ENCODE assay signal across 8 cellular contexts in genomic region chr1:44652445-44653106, GRCh38. TPM values are rescaled to one million over a fixed set of nuclear protein-coding genes. Genes with fewer than 3 reads are reported as not detected.
DNase-seq lines count a peak whose midpoint lies in the region; FAIRE-seq and TF ChIP-seq lines count a peak whose summit lies in the region.

No MANE protein-coding gene starts in this region.

- TF ChIP-seq EP300 in SK-N-SH (IDR thresholded peaks at IDR 0.05; ENCODE audit: borderline replicate concordance in 1 of 2, low read depth in 1 of 2, low read length in 1 of 2) = no peak

- H3K27me3 ChIP-seq in SK-N-SH (ENCODE audit: insufficient read depth) (no peaks in the 10 kb centered on the region), vagina (no peaks in the 10 kb centered on the region)

- H3K79me2 ChIP-seq in SK-N-SH (ENCODE audit: insufficient read depth) = no peaks in the 10 kb centered on the region

- H3K9me3 ChIP-seq in SK-N-SH = no peaks in the 10 kb centered on the region
- H3K9me3 ChIP-seq in vagina = no peaks in the 10 kb centered on the region

- H2AFZ ChIP-seq in SK-N-SH (ENCODE audit: low read depth) = no peak overlapping the region

- H3K4me2 ChIP-seq in SK-N-SH = no peak overlapping the region

- H3K27me3 Mint-ChIP-seq in activated naive CD4-positive, alpha-beta T cell treated with anti-CD3 and anti-CD28 coated beads, Interleukin-2, amount 10 ng/mL, durations not matched to agents 7 days and 5 days = no peaks in the 10 kb centered on the region
- peaks cover 7% of the 10 kb centered on the region for H3K27me3 Mint-ChIP-seq in glutamatergic neuron (ENCODE audit: unreplicated experiment)

- peak overlapping the region in 1 of 2 experiments; percentile 35; a peak in 1 of 4 replicates for H3K4me3 ChIP-seq in SK-N-SH (ENCODE audit: low read depth in 2 of 2, low read length in 1 of 2)
- H3K4me3 ChIP-seq in vagina = no peak overlapping the region

- intact Hi-C loops in posterior vena cava (cut with DNase I) = loop anchor here in 1 of 2 donors (5.0 kb wide), 1 partner anchor 270 kb away; no protein-coding TSS in a partner anchor
- intact Hi-C loops in vagina (cut with DNase I) = loop anchor here (5.0 kb wide), 1 partner anchor 40 kb away; no protein-coding TSS in a partner anchor

- peak; percentile 98 for TF ChIP-seq RAD21 in SK-N-SH (IDR thresholded peaks at IDR 0.05; ENCODE audit: low read length)

- peak; percentile 89 for FAIRE-seq in GM19239 (lab: Jason Lieb, UNC)

- POLR2A ChIA-PET in SK-N-SH (lab: Yijun Ruan, JAX) = interaction anchor here (0.6 to 6.0 kb wide), 6 partner anchors 10 to 435 kb away, joined by 3 to 50 read pairs (median 5); partner anchors contain the start of gene RNU5D-1

- H3K36me3 Mint-ChIP-seq in activated naive CD4-positive, alpha-beta T cell treated with anti-CD3 and anti-CD28 coated beads, Interleukin-2, amount 10 ng/mL, durations not matched to agents 7 days and 5 days = peaks cover 17% of the 10 kb centered on the region
- H3K36me3 Mint-ChIP-seq in glutamatergic neuron (ENCODE audit: unreplicated experiment) = peaks cover 6% of the 10 kb centered on the region

- H3K9me3 Mint-ChIP-seq in activated naive CD4-positive, alpha-beta T cell treated with anti-CD3 and anti-CD28 coated beads, Interleukin-2, amount 10 ng/mL, durations not matched to agents 7 days and 5 days = no peaks in the 10 kb centered on the region
- peaks cover 9% of the 10 kb centered on the region for H3K9me3 Mint-ChIP-seq in glutamatergic neuron (ENCODE audit: unreplicated experiment)

- H3K4me3 Mint-ChIP-seq in activated naive CD4-positive, alpha-beta T cell treated with anti-CD3 and anti-CD28 coated beads, Interleukin-2, amount 10 ng/mL, durations not matched to agents 7 days and 5 days = no peak overlapping the region
- no peak overlapping the region for H3K4me3 Mint-ChIP-seq in glutamatergic neuron (ENCODE audit: unreplicated experiment)

- H3K9ac ChIP-seq in SK-N-SH = no peak overlapping the region

- TF ChIP-seq CTCF in SK-N-SH (IDR thresholded peaks at IDR 0.05) (peak; percentile 93), glutamatergic neuron (IDR thresholded peaks at IDR 0.05; ENCODE audit: partially characterized antibody, unreplicated experiment) (peak; percentile 92), vagina (IDR thresholded peaks at IDR 0.05) (peak; percentile 89 to 94 (median 91))

- peaks cover 4% of the 10 kb centered on the region for H3F3A ChIP-seq in SK-N-SH (replicated peaks; ENCODE audit: insufficient read depth)

- H3K27ac ChIP-seq in SK-N-SH (ENCODE audit: low read depth in 2 of 2, low read length in 1 of 2) = no peak overlapping the region
- H3K27ac ChIP-seq in vagina = no peak overlapping the region

- WGBS in SK-N-SH (ENCODE audit: low lambda C conversion rate) = 34% methylated on average over 6 of the region's 7 CpGs

- peak overlapping the region; percentile 28 for H3K27ac Mint-ChIP-seq in activated naive CD4-positive, alpha-beta T cell treated with anti-CD3 and anti-CD28 coated beads, Interleukin-2, amount 10 ng/mL, durations not matched to agents 7 days and 5 days
- H3K27ac Mint-ChIP-seq in glutamatergic neuron (ENCODE audit: unreplicated experiment) = no peak overlapping the region

- DNase-seq in AML-193 (lab: John Stamatoyannopoulos, UW) = peak; percentile 11 to 40
- peak; percentile 89 for DNase-seq in GM19239 (ENCODE audit: insufficient read length, low spot score)
- peak; percentile 67 for DNase-seq in M059J (ENCODE audit: low read depth)
- peak; percentile 88 for DNase-seq in SK-N-SH
- peak; percentile 81 for DNase-seq in activated naive CD4-positive, alpha-beta T cell treated with anti-CD3 and anti-CD28 coated beads, Interleukin-2, amount 10 ng/mL, durations not matched to agents 7 days and 5 days
- peak; percentile 92 for DNase-seq in glutamatergic neuron
- peak; percentile 93 for DNase-seq in posterior vena cava (ENCODE audit: low spot score)
- no peak for DNase-seq in vagina (ENCODE audit: extremely low spot score in 2 of 2)

- H3K36me3 ChIP-seq in SK-N-SH (replicated peaks in 1 of 2; ENCODE audit: control insufficient read depth in 1 of 2, insufficient read depth in 2 of 2, low read length in 1 of 2) (peaks cover 0 to 34% of the 10 kb centered on the region in 2 experiments), vagina (peaks cover 0 to 28% of the 10 kb centered on the region in 2 donors)

- CTCF ChIA-PET in SK-N-SH (lab: Yijun Ruan, JAX) = interaction anchor here (0.6 to 7.5 kb wide), 62 partner anchors 10 to 875 kb away, joined by 3 to 163 read pairs (median 4); partner anchors contain the start of genes ARMH1 and TMEM53
- CTCF ChIA-PET in activated naive CD4-positive, alpha-beta T cell treated with anti-CD3 and anti-CD28 coated beads, Interleukin-2, amount 10 ng/mL, durations not matched to agents 7 days and 5 days (lab: Charles Lee) = interaction anchor here (0.6 to 2.8 kb wide), 38 partner anchors 10 to 965 kb away, joined by 3 to 62 read pairs (median 4); partner anchors contain the start of genes ARMH1 and TMEM53

- peaks cover 0 to 31% of the 10 kb centered on the region in 2 experiments; a peak in 1 of 4 replicates for H3K4me1 ChIP-seq in SK-N-SH (ENCODE audit: control insufficient read depth in 1 of 2, insufficient read depth in 2 of 2, low read depth in 1 of 2, low read length in 1 of 2)
- H3K4me1 ChIP-seq in vagina = no peaks in the 10 kb centered on the region

- no peaks in the 10 kb centered on the region for H3K9me2 ChIP-seq in SK-N-SH

- no peak for TF ChIP-seq POLR2A in vagina (IDR thresholded peaks at IDR 0.05)

- no peaks in the 10 kb centered on the region for H3K4me1 Mint-ChIP-seq in activated naive CD4-positive, alpha-beta T cell treated with anti-CD3 and anti-CD28 coated beads, Interleukin-2, amount 10 ng/mL, durations not matched to agents 7 days and 5 days
- H3K4me1 Mint-ChIP-seq in glutamatergic neuron (ENCODE audit: low read depth, unreplicated experiment) = peaks cover 16% of the 10 kb centered on the region

- H4K20me1 ChIP-seq in SK-N-SH (ENCODE audit: insufficient read depth) = no peaks in the 10 kb centered on the region

TF ChIP-seq in SK-N-SH, 30 proteins besides CTCF, POLR2A, EP300 and RAD21:
- no peak for TF ChIP-seq USF2 (IDR thresholded peaks at IDR 0.05; ENCODE audit: borderline replicate concordance, low read depth, low read length)
- TF ChIP-seq SMC3 (IDR thresholded peaks at IDR 0.05; ENCODE audit: low read depth, low read length) = peak; percentile 89
- TF ChIP-seq RFX5 (IDR thresholded peaks at IDR 0.05; ENCODE audit: low read length) = no peak
- no peak for TF ChIP-seq MEF2A (IDR thresholded peaks at IDR 0.05; ENCODE audit: borderline replicate concordance, low read depth)
- no peak for TF ChIP-seq REST (IDR thresholded peaks at IDR 0.05; ENCODE audit: low read depth, low read length)
- no peak for TF ChIP-seq ELF1 (IDR thresholded peaks at IDR 0.05)
- no peak for TF ChIP-seq YY1 (IDR thresholded peaks at IDR 0.05; ENCODE audit: low read depth)
- TF ChIP-seq RCOR1 (IDR thresholded peaks at IDR 0.05; ENCODE audit: low read length) = peak; percentile 27; the same call in 1 of the 2 replicates
- TF ChIP-seq POLR2AphosphoS5 (IDR thresholded peaks at IDR 0.05; ENCODE audit: low read depth, low read length) = no peak

RNA-seq across cellular contexts. Expression of gene TMEM53, which starts 21.7 kb away (rescaled TPM):
- 12.7 and 17.0 TPM in 2 replicates for total RNA-seq in M059J (2014; rRNA removed; shearing (Covaris generic))
- polyA plus RNA-seq in SK-N-SH (2012; rRNA removed) = 14.9 and 16.9 TPM in 2 replicates
- polyA plus RNA-seq in SK-N-SH (2012; cell fraction: cytosol; rRNA removed) = 6.7 and 9.5 TPM in 2 replicates
- polyA plus RNA-seq in SK-N-SH (2012; cell fraction: nucleus; rRNA removed) = 10.4 and 10.6 TPM in 2 replicates
- total RNA-seq in glutamatergic neuron (ENCODE audit: unreplicated experiment) (10.1 TPM), posterior vena cava (1 to 10 TPM; 3.8 to 5.3 TPM), vagina (7.9 TPM)

RNA-seq across cellular contexts. Expression of gene ARMH1, which starts 21.9 kb away (rescaled TPM):
- total RNA-seq in M059J (2014; rRNA removed; shearing (Covaris generic)) = 0.37 and 2.8 TPM in 2 replicates
- polyA plus RNA-seq in SK-N-SH (2012; rRNA removed) = 6.6 and 10.5 TPM in 2 replicates
- polyA plus RNA-seq in SK-N-SH (2012; cell fraction: cytosol; rRNA removed) = 1.1 and 1.5 TPM in 2 replicates
- 60.0 and 87.2 TPM in 2 replicates for polyA plus RNA-seq in SK-N-SH (2012; cell fraction: nucleus; rRNA removed)
- 4.9 TPM for total RNA-seq in glutamatergic neuron (ENCODE audit: unreplicated experiment)
- 1 to 10 TPM; 1.0 to 1.6 TPM for total RNA-seq in posterior vena cava
- not detected for total RNA-seq in vagina

Comparison
In these comparisons a context has a peak if more than half of its experiments do, and no peak if none do; other contexts are left out.
1. DNase-seq: peak in AML-193 (2 of 2), GM19239 (single experiment), M059J (single experiment), SK-N-SH (single experiment), activated naive CD4-positive, alpha-beta T cell treated with anti-CD3 and anti-CD28 coated beads, Interleukin-2, amount 10 ng/mL, durations not matched to agents 7 days and 5 days (single experiment), glutamatergic neuron (single experiment) and posterior vena cava (single experiment); none in vagina (0 of 2).
2. Peak in every context shown above with its lines, with median percentiles within 50 percentile points of each other: CTCF ChIP-seq.